ENCODE assay signal across 1 cellular context in genomic region chr9:134734270-134734669, GRCh38.
TF ChIP-seq lines count a peak whose summit lies in the region.

No MANE protein-coding gene starts in this region.

TF ChIP-seq in IMR-90, 13 proteins besides CTCF, POLR2A, EP300 and RAD21 (continued from another document):
- TF ChIP-seq USF2 (IDR thresholded peaks at IDR 0.05; ENCODE audit: low read depth, low read length) (no peak), SMC3 (IDR thresholded peaks at IDR 0.05; ENCODE audit: low read depth, low read length) (no peak)
TF ChIP-seq in IMR-90: peak in this region for 0.
